ENCODE assay signal across 17 cellular contexts in the genomic region with DNA sequence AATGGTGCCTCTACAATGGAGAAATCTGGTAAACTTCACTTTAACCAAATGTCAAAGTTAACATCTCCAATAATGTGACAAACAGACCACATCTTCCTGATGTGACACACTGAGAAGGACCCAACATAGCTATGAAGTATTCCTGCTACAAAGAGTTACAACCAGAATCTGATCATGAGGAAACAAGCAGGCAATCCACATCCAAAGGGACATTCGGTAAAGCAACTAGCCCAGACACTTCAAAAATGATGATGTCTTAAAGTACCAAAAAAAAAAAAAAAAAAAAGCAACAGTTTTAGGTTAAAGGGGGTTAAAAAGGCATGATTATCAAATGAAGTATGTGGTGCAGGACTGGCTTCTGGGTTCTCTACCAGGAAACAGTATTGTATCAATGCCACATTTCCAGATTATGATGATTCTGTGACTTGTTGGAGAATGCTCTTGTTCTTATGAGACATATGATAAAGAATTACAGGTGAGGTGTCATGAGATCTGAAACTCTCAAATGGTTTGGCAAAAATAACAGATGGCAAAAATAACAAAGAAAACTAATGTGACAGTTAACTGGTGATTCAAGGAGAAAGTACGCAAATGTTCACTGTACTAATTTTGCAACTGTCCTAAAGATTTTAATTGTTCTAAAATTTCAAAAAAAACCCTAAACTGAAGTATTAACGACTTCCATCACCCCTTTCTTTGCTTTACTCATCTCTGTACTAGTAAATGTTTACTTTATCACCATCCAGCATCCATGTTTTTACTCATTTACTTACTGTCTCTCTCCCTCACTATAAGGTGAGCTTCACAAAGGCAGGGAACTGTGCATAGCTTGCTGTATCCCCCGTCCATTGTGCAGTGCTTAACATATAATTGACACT. TPM values are rescaled to one million over a fixed set of nuclear protein-coding genes. Genes with fewer than 3 reads are reported as not detected.
DNase-seq lines count a peak whose midpoint lies in the region; ATAC-seq and TF ChIP-seq lines count a peak whose summit lies in the region.
"Had no signal": no experiment of that assay in that cellular context is flagged by ENCODE, and none has a peak within 500 bp of the region (broad histone marks: within the 10 kb centered on the region; RNA-seq: fewer than 3 reads in every experiment).

No MANE protein-coding gene starts in this region.

- no peak for DNase-seq in activated T-cell treated with anti-CD3 and anti-CD28 coated beads, Interleukin-2, amount 50 U/mL, for 4 hours
- DNase-seq in activated T-cell treated with anti-CD3 and anti-CD28 coated beads for 4 hours (no peak), RWPE1 (ENCODE audit: low spot score) (no peak)
- DNase-seq in activated CD4-positive, alpha-beta memory T cell treated with anti-CD3 and anti-CD28 coated beads for 36 hours = no peak
- DNase-seq in central memory CD4-positive, alpha-beta T cell = no peak
- DNase-seq: activated CD4-positive, alpha-beta T cell treated with anti-CD3 and anti-CD28 coated beads, Interleukin-2, amount 50 U/mL, for 48 hours; activated naive CD4-positive, alpha-beta T cell treated with anti-CD3 and anti-CD28 coated beads, Interleukin-2, amount 50 U/mL, for 16 hours; DMS79 treated with DMSO at 0.1 percent for 48 hours; KG1; NCI-H146; stimulated activated CD4-positive, alpha-beta T cell treated with anti-CD3 and anti-CD28 coated beads, Interleukin-15, amount 100 ng/mL, for 24 hours; T-helper 9 cell; thyroid gland had no signal

- H3K9me3 ChIP-seq in neutrophil = no peaks in the 10 kb centered on the region
- H3K9me3 ChIP-seq: thyroid gland had no signal

- peaks cover 64 to 84% of the 10 kb centered on the region in 2 experiments for H3K4me1 ChIP-seq in neutrophil (ENCODE audit: control insufficient read depth in 1 of 2, insufficient read depth in 1 of 2, low read depth in 1 of 2, low read length in 1 of 2)

- peaks cover 33% of the 10 kb centered on the region for H3K36me3 Mint-ChIP-seq in activated T-cell treated with anti-CD3 and anti-CD28 coated beads, Interleukin-2, amount 50 U/mL, for 4 hours (ENCODE audit: insufficient read depth)
- peaks cover 38% of the 10 kb centered on the region for H3K36me3 Mint-ChIP-seq in activated CD4-positive, alpha-beta memory T cell treated with anti-CD3 and anti-CD28 coated beads for 36 hours

- CTCF ChIA-PET in activated CD4-positive, alpha-beta memory T cell treated with anti-CD3 and anti-CD28 coated beads for 36 hours (lab: Charles Lee) = interaction anchor here (0.9 to 1.8 kb wide), 8 partner anchors 11 to 429 kb away, joined by 3 to 9 read pairs (median 4); no protein-coding TSS in a partner anchor
- CTCF ChIA-PET in RWPE1 (lab: Yijun Ruan, JAX) = interaction anchor here (0.6 kb wide), 1 partner anchor 29 kb away, joined by 3 read pairs; no protein-coding TSS in a partner anchor

- H3K27me3 ChIP-seq in neutrophil = no peaks in the 10 kb centered on the region
- H3K27me3 ChIP-seq: cardiac muscle cell, thyroid gland had no signal

- H3K27ac Mint-ChIP-seq in activated CD4-positive, alpha-beta memory T cell treated with anti-CD3 and anti-CD28 coated beads for 36 hours = peak overlapping the region; percentile 20

- peaks cover 58% of the 10 kb centered on the region for H3K4me1 Mint-ChIP-seq in activated T-cell treated with anti-CD3 and anti-CD28 coated beads, Interleukin-2, amount 50 U/mL, for 4 hours (ENCODE audit: low read depth)
- peaks cover 74% of the 10 kb centered on the region for H3K4me1 Mint-ChIP-seq in activated CD4-positive, alpha-beta memory T cell treated with anti-CD3 and anti-CD28 coated beads for 36 hours (ENCODE audit: low read depth)

- H3K27ac ChIP-seq in neutrophil (peak overlapping the region; percentile 100), RWPE1 (no peak overlapping the region)
- H3K27ac ChIP-seq: cardiac muscle cell, thyroid gland had no signal

- ATAC-seq in activated T-cell treated with anti-CD3 and anti-CD28 coated beads, Interleukin-2, amount 50 U/mL, for 4 hours = no peak
- ATAC-seq in GM18868 (IDR thresholded peaks at IDR 0.05; ENCODE audit: unreplicated experiment) (peak; percentile 33), GM19467 (IDR thresholded peaks at IDR 0.05; ENCODE audit: unreplicated experiment) (no peak)

- TF ChIP-seq CTCF in neutrophil (IDR thresholded peaks at IDR 0.05) (no peak), RWPE1 (conservative IDR thresholded peaks at IDR 0.05; ENCODE audit: low read depth) (no peak)

- intact Hi-C loops in activated CD4-positive, alpha-beta memory T cell treated with anti-CD3 and anti-CD28 coated beads for 36 hours (cut with micrococcal nuclease) = loop anchor here (2.0 kb wide), 1 partner anchor 63 kb away; no protein-coding TSS in a partner anchor

- H3K4me3 ChIP-seq in neutrophil (ENCODE audit: low read depth in 1 of 2, low read length in 1 of 2) = peak overlapping the region in 1 of 2 experiments; percentile 97
- H3K4me3 ChIP-seq: cardiac muscle cell, thyroid gland had no signal

- POLR2A ChIA-PET in activated CD4-positive, alpha-beta memory T cell treated with anti-CD3 and anti-CD28 coated beads for 36 hours (lab: Charles Lee) = interaction anchor here (0.6 to 2.4 kb wide), 7 partner anchors 8 to 95 kb away, joined by 3 to 22 read pairs (median 4); no protein-coding TSS in a partner anchor
- POLR2A ChIA-PET in RWPE1 (lab: Yijun Ruan, JAX; ENCODE audit: low non-redundant PET) = interaction anchor here (0.5 kb wide), 1 partner anchor 63 kb away, joined by 5 read pairs; no protein-coding TSS in a partner anchor

- H3K9me3 Mint-ChIP-seq in activated T-cell treated with anti-CD3 and anti-CD28 coated beads, Interleukin-2, amount 50 U/mL, for 4 hours = peaks cover 7% of the 10 kb centered on the region
- H3K9me3 Mint-ChIP-seq in activated CD4-positive, alpha-beta memory T cell treated with anti-CD3 and anti-CD28 coated beads for 36 hours = peaks cover 19% of the 10 kb centered on the region

- no peaks in the 10 kb centered on the region for H3K27me3 Mint-ChIP-seq in activated T-cell treated with anti-CD3 and anti-CD28 coated beads, Interleukin-2, amount 50 U/mL, for 4 hours (ENCODE audit: low read depth)
- no peaks in the 10 kb centered on the region for H3K27me3 Mint-ChIP-seq in activated CD4-positive, alpha-beta memory T cell treated with anti-CD3 and anti-CD28 coated beads for 36 hours

- peak overlapping the region; percentile 91 for H3K4me3 Mint-ChIP-seq in activated T-cell treated with anti-CD3 and anti-CD28 coated beads, Interleukin-2, amount 50 U/mL, for 4 hours
- peak overlapping the region; percentile 99 for H3K4me3 Mint-ChIP-seq in activated CD4-positive, alpha-beta memory T cell treated with anti-CD3 and anti-CD28 coated beads for 36 hours

- no peaks in the 10 kb centered on the region for H3K36me3 ChIP-seq in neutrophil
- H3K36me3 ChIP-seq: cardiac muscle cell, thyroid gland had no signal

RNA-seq across cellular contexts. Expression of a gene that starts 2.8 kb away (rescaled TPM):
- 10 to 100 TPM in 1 of 3 donors, 1 to 10 TPM in 2; 8.6 to 15.0 (median 9.4) TPM for total RNA-seq in activated T-cell treated with anti-CD3 and anti-CD28 coated beads, Interleukin-2, amount 50 U/mL, for 4 hours
- total RNA-seq in activated CD4-positive, alpha-beta memory T cell treated with anti-CD3 and anti-CD28 coated beads for 36 hours = 10 to 100 TPM; 21.9 to 27.2 TPM
